31 cellular contexts compared by ENCODE assay signal in the genomic region with DNA sequence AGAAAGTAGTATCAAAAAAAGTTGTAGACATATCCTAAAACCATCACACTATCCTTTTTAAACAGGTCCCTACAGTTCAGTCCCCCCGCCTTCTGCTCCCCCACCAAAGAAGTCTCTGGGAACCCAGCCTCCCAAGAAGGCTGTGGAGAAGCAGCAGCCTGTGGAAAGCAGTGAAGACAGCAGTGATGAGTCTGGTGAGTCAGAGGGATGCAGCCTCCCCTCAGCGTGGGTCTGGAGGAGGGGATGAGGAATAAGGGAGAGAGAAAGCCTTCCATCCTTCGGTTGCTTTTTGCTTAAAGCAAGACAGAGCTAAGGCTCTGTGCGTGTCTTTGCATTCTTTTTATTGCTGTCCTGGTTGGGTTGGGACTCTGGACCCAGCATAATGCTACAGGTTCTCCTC.
"Had no signal": no experiment of that assay in that cellular context is flagged by ENCODE, and none has a peak within 500 bp of the region (broad histone marks: within the 10 kb centered on the region; RNA-seq: fewer than 3 reads in every experiment).

No MANE protein-coding gene starts in this region.

- H3K4me3 Mint-ChIP-seq: activated B cell treated with CpG ODN at 0.5 μM for 24 hours; activated naive CD8-positive, alpha-beta T cell treated with anti-CD3 and anti-CD28 coated beads, Interleukin-2, amount 10 ng/mL, durations not matched to agents 7 days and 5 days; activated T-cell treated with anti-CD3 and anti-CD28 coated beads, Interleukin-2, amount 50 U/mL, for 4 hours; activated T-helper 17 cell treated with anti-CD3 and anti-CD28 coated beads, Interleukin-2, amount 50 U/mL, for 72 hours; central memory CD8-positive, alpha-beta T cell; natural killer cell treated with Interleukin-12 subunit alpha and Interleukin-12 subunit beta and Interleukin-15 and Interleukin-18, amount 100 ng/mL, for 72 hours had no signal

- H3K27ac Mint-ChIP-seq: activated B cell treated with CpG ODN at 0.5 μM for 24 hours; activated T-helper 17 cell treated with anti-CD3 and anti-CD28 coated beads, Interleukin-2, amount 50 U/mL, for 72 hours had no signal

- H3K9me3 Mint-ChIP-seq: activated B cell treated with CpG ODN at 0.5 μM for 24 hours; activated naive CD8-positive, alpha-beta T cell treated with anti-CD3 and anti-CD28 coated beads, Interleukin-2, amount 10 ng/mL, durations not matched to agents 7 days and 5 days; activated T-cell treated with anti-CD3 and anti-CD28 coated beads, Interleukin-2, amount 50 U/mL, for 4 hours; activated T-helper 17 cell treated with anti-CD3 and anti-CD28 coated beads, Interleukin-2, amount 50 U/mL, for 72 hours; central memory CD8-positive, alpha-beta T cell; natural killer cell treated with Interleukin-12 subunit alpha and Interleukin-12 subunit beta and Interleukin-15 and Interleukin-18, amount 100 ng/mL, for 72 hours had no signal

- H3K27ac ChIP-seq: epithelial cell of prostate, esophagus squamous epithelium, neutrophil, ovary, sigmoid colon, suprapubic skin, tibial artery, upper lobe of right lung had no signal

- H3K36me3 ChIP-seq: ovary had no signal

- H3K4me1 ChIP-seq: sigmoid colon, suprapubic skin, upper lobe of right lung had no signal

- H3K27me3 Mint-ChIP-seq: activated B cell treated with CpG ODN at 0.5 μM for 24 hours; activated naive CD8-positive, alpha-beta T cell treated with anti-CD3 and anti-CD28 coated beads, Interleukin-2, amount 10 ng/mL, durations not matched to agents 7 days and 5 days; activated T-helper 17 cell treated with anti-CD3 and anti-CD28 coated beads, Interleukin-2, amount 50 U/mL, for 72 hours; central memory CD8-positive, alpha-beta T cell; natural killer cell treated with Interleukin-12 subunit alpha and Interleukin-12 subunit beta and Interleukin-15 and Interleukin-18, amount 100 ng/mL, for 72 hours; progenitor cell of endocrine pancreas had no signal

- H3K27me3 ChIP-seq: esophagus squamous epithelium, neutrophil, ovary, sigmoid colon, suprapubic skin, tibial artery, upper lobe of right lung had no signal

- H3K4me3 ChIP-seq: esophagus squamous epithelium, lung, mucosa of descending colon, ovary, sigmoid colon, smooth muscle cell, suprapubic skin, tibial artery, upper lobe of right lung had no signal

- H3K9me3 ChIP-seq: esophagus squamous epithelium, mucosa of descending colon, neutrophil, ovary, sigmoid colon, suprapubic skin, tibial artery, upper lobe of right lung had no signal

- FAIRE-seq: bronchial epithelial cell, colon, endometrium, frontal cortex had no signal

- H3K4me2 ChIP-seq: smooth muscle cell had no signal

- DNase-seq: activated B cell treated with CpG ODN at 0.5 μM for 24 hours; activated CD4-positive, alpha-beta T cell treated with anti-CD3 and anti-CD28 coated beads, Interleukin-2, amount 50 U/mL, for 1 hour; activated CD8-positive, alpha-beta memory T cell treated with anti-CD3 and anti-CD28 coated beads, Interleukin-2, amount 50 U/mL, for 4 hours; activated naive CD8-positive, alpha-beta T cell treated with anti-CD3 and anti-CD28 coated beads, Interleukin-2, amount 10 ng/mL, durations not matched to agents 7 days and 5 days; activated T-cell treated with anti-CD3 and anti-CD28 coated beads, Interleukin-2, amount 50 U/mL, for 4 hours; amygdala; dermis blood vessel endothelial cell; effector CD4-positive, alpha-beta T cell; esophagus squamous epithelium; kidney glomerular epithelial cell; mucosa of descending colon; ovary; sigmoid colon; stimulated activated CD4-positive, alpha-beta T cell treated with anti-CD3 and anti-CD28 coated beads, Interleukin-1b, Interleukin-23, amount 100 ng/mL, for 48 hours; stimulated activated naive CD4-positive, alpha-beta T cell; T-helper 2 cell; tibial artery; upper lobe of right lung had no signal
